In genomic region chr15:48653216-48653615, GRCh38 we compare ENCODE assay signal across 1 cellular context.
TF ChIP-seq lines count a peak whose summit lies in the region.

No MANE protein-coding gene starts in this region.

TF ChIP-seq in IMR-90, 13 proteins besides CTCF, POLR2A, EP300 and RAD21 (continued from another document):
- no peak for TF ChIP-seq BHLHE40 (IDR thresholded peaks at IDR 0.05; ENCODE audit: low read depth, low read length)
- TF ChIP-seq ELK1 (IDR thresholded peaks at IDR 0.05; ENCODE audit: borderline replicate concordance, low read depth, low read length), result no peak
- no peak for TF ChIP-seq MXI1 (IDR thresholded peaks at IDR 0.05; ENCODE audit: borderline replicate concordance, low read depth, low read length)
- no peak for TF ChIP-seq USF2 (IDR thresholded peaks at IDR 0.05; ENCODE audit: low read depth, low read length)
- TF ChIP-seq MAFK (IDR thresholded peaks at IDR 0.05; ENCODE audit: low read depth, low read length), result no peak
- TF ChIP-seq CHD1 (IDR thresholded peaks at IDR 0.05; ENCODE audit: low read depth, low read length), result no peak
- TF ChIP-seq NFE2L2 (IDR thresholded peaks at IDR 0.05; ENCODE audit: low read depth, low read length), result no peak
- no peak for TF ChIP-seq RFX5 (IDR thresholded peaks at IDR 0.05; ENCODE audit: low read depth, low read length)
- no peak for TF ChIP-seq MAZ (IDR thresholded peaks at IDR 0.05; ENCODE audit: borderline replicate concordance, low read depth, low read length)
- no peak for TF ChIP-seq FOS (IDR thresholded peaks at IDR 0.05; ENCODE audit: low read depth, low read length)
- no peak for TF ChIP-seq CEBPB (IDR thresholded peaks at IDR 0.05; ENCODE audit: low read depth, low read length)
- no peak for TF ChIP-seq SMC3 (IDR thresholded peaks at IDR 0.05; ENCODE audit: low read depth, low read length)
TF ChIP-seq in IMR-90: peak in this region for 0.
